In the genomic region with DNA sequence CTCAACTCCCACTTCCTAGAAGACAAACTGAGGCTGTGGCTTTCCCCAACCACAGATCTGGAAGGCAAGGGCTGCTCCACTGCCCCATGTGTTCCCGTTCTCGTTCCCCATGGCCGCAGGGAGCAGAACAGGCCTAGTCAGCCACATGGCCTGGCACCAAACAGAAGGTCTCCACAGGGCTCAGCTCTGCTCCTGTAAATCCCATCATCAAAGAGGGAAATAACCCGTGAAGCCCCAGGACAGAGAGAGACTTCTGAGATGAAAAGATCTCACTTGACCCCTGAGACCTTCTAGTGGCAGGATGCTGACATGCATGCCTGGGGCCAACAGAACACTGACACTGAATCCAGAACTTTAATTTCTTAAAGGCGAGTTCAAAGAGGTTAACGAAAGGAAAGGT, we compare ENCODE assay signal across 22 cellular contexts.
DNase-seq lines count a peak whose midpoint lies in the region; ATAC-seq, FAIRE-seq and TF ChIP-seq lines count a peak whose summit lies in the region.
"Had no signal": no experiment of that assay in that cellular context is flagged by ENCODE, and none has a peak within 500 bp of the region (broad histone marks: within the 10 kb centered on the region; RNA-seq: fewer than 3 reads in every experiment).

No MANE protein-coding gene starts in this region.

- POLR2A ChIA-PET in activated naive CD8-positive, alpha-beta T cell treated with anti-CD3 and anti-CD28 coated beads, Interleukin-2, amount 10 ng/mL, durations not matched to agents 7 days and 5 days (lab: Charles Lee), result interaction anchor here (1.1 to 5.5 kb wide), 5 partner anchors 10 to 65 kb away, joined by 3 to 28 read pairs (median 6); no protein-coding TSS in a partner anchor

- peaks cover 93% of the 10 kb centered on the region for H3K4me1 Mint-ChIP-seq in activated CD4-positive, alpha-beta T cell treated with anti-CD3 and anti-CD28 coated beads, Interleukin-2, amount 10 ng/mL, durations not matched to agents 24 days and 14 days
- H3K4me1 Mint-ChIP-seq in activated naive CD8-positive, alpha-beta T cell treated with anti-CD3 and anti-CD28 coated beads, Interleukin-2, amount 10 ng/mL, durations not matched to agents 7 days and 5 days, result peaks cover 93% of the 10 kb centered on the region
- peaks cover 43% of the 10 kb centered on the region for H3K4me1 Mint-ChIP-seq in nephron progenitor cell
- H3K4me1 Mint-ChIP-seq: activated B cell treated with CpG ODN at 0.5 μM for 24 hours, naive B cell had no signal

- in situ Hi-C loops in G401 (cut with HindIII; ENCODE audit: low sequenced_read_pairs), result no loop called here

- no peaks in the 10 kb centered on the region for H3K27me3 Mint-ChIP-seq in activated CD4-positive, alpha-beta T cell treated with anti-CD3 and anti-CD28 coated beads, Interleukin-2, amount 10 ng/mL, durations not matched to agents 24 days and 14 days
- no peaks in the 10 kb centered on the region for H3K27me3 Mint-ChIP-seq in activated naive CD8-positive, alpha-beta T cell treated with anti-CD3 and anti-CD28 coated beads, Interleukin-2, amount 10 ng/mL, durations not matched to agents 7 days and 5 days
- H3K27me3 Mint-ChIP-seq in nephron progenitor cell (ENCODE audit: low read depth, poor library complexity), result peaks cover 8% of the 10 kb centered on the region

- H3K9me3 Mint-ChIP-seq in activated CD4-positive, alpha-beta T cell treated with anti-CD3 and anti-CD28 coated beads, Interleukin-2, amount 10 ng/mL, durations not matched to agents 24 days and 14 days, result no peaks in the 10 kb centered on the region
- H3K9me3 Mint-ChIP-seq in activated naive CD8-positive, alpha-beta T cell treated with anti-CD3 and anti-CD28 coated beads, Interleukin-2, amount 10 ng/mL, durations not matched to agents 7 days and 5 days, result no peaks in the 10 kb centered on the region
- no peaks in the 10 kb centered on the region for H3K9me3 Mint-ChIP-seq in nephron progenitor cell
- H3K9me3 Mint-ChIP-seq: activated B cell treated with CpG ODN at 0.5 μM for 24 hours had no signal

- peaks cover 42% of the 10 kb centered on the region for H3K36me3 Mint-ChIP-seq in activated CD4-positive, alpha-beta T cell treated with anti-CD3 and anti-CD28 coated beads, Interleukin-2, amount 10 ng/mL, durations not matched to agents 24 days and 14 days (ENCODE audit: low read depth)
- peaks cover 36% of the 10 kb centered on the region for H3K36me3 Mint-ChIP-seq in activated naive CD8-positive, alpha-beta T cell treated with anti-CD3 and anti-CD28 coated beads, Interleukin-2, amount 10 ng/mL, durations not matched to agents 7 days and 5 days
- no peaks in the 10 kb centered on the region for H3K36me3 Mint-ChIP-seq in nephron progenitor cell (ENCODE audit: low read depth)
- H3K36me3 Mint-ChIP-seq: naive B cell had no signal

- peak overlapping the region; percentile 75 for H3K4me3 Mint-ChIP-seq in activated CD4-positive, alpha-beta T cell treated with anti-CD3 and anti-CD28 coated beads, Interleukin-2, amount 10 ng/mL, durations not matched to agents 24 days and 14 days
- H3K4me3 Mint-ChIP-seq in activated naive CD8-positive, alpha-beta T cell treated with anti-CD3 and anti-CD28 coated beads, Interleukin-2, amount 10 ng/mL, durations not matched to agents 7 days and 5 days, result peak overlapping the region; percentile 57
- no peak overlapping the region for H3K4me3 Mint-ChIP-seq in nephron progenitor cell
- H3K4me3 Mint-ChIP-seq: activated B cell treated with CpG ODN at 0.5 μM for 24 hours, HFFc6, naive B cell had no signal

- TF ChIP-seq CTCF in nephron progenitor cell (IDR thresholded peaks at IDR 0.05), result no peak
- TF ChIP-seq CTCF in omental fat pad (IDR thresholded peaks at IDR 0.05), result no peak

- ATAC-seq in activated naive CD8-positive, alpha-beta T cell treated with anti-CD3 and anti-CD28 coated beads, Interleukin-2, amount 10 ng/mL, durations not matched to agents 7 days and 5 days (ENCODE audit: low read depth), result no peak
- ATAC-seq in omental fat pad (ENCODE audit: low FRiP score) (no peak), GM21786 (IDR thresholded peaks at IDR 0.05; ENCODE audit: unreplicated experiment) (no peak)
- ATAC-seq: psoas muscle had no signal

- no peak for DNase-seq in activated CD4-positive, alpha-beta T cell treated with anti-CD3 and anti-CD28 coated beads, Interleukin-2, amount 10 ng/mL, durations not matched to agents 24 days and 14 days
- no peak for DNase-seq in activated CD4-positive, alpha-beta T cell treated with anti-CD3 and anti-CD28 coated beads for 48 hours
- DNase-seq in G401 (ENCODE audit: low spot score) (peak; percentile 69), nephron progenitor cell (no peak), omental fat pad (ENCODE audit: low spot score) (no peak), frontal cortex (ENCODE audit: low spot score in 2 of 2) (no peak)
- no peak for DNase-seq in activated naive CD8-positive, alpha-beta T cell treated with anti-CD3 and anti-CD28 coated beads, Interleukin-2, amount 10 ng/mL, durations not matched to agents 7 days and 5 days
- DNase-seq: activated B cell treated with CpG ODN at 0.5 μM for 24 hours; activated CD8-positive, alpha-beta memory T cell treated with anti-CD3 and anti-CD28 coated beads, Interleukin-2, amount 50 U/mL, for 48 hours; central memory CD4-positive, alpha-beta T cell; HFFc6; KBM-7; MV-4-11; naive B cell; NCI-H2029 treated with DMSO at 0.1 percent for 48 hours; NCI-H446 treated with DMSO at 0.1 percent for 48 hours; psoas muscle; SW 1271; transverse colon had no signal

- intact Hi-C loops in activated CD4-positive, alpha-beta T cell treated with anti-CD3 and anti-CD28 coated beads, Interleukin-2, amount 10 ng/mL, durations not matched to agents 24 days and 14 days (cut with micrococcal nuclease), result no loop called here

- H3K27ac Mint-ChIP-seq in activated CD4-positive, alpha-beta T cell treated with anti-CD3 and anti-CD28 coated beads, Interleukin-2, amount 10 ng/mL, durations not matched to agents 24 days and 14 days, result peak overlapping the region; percentile 91
- peak overlapping the region; percentile 82 for H3K27ac Mint-ChIP-seq in activated naive CD8-positive, alpha-beta T cell treated with anti-CD3 and anti-CD28 coated beads, Interleukin-2, amount 10 ng/mL, durations not matched to agents 7 days and 5 days
- peak overlapping the region; percentile 87 for H3K27ac Mint-ChIP-seq in nephron progenitor cell
- H3K27ac Mint-ChIP-seq: activated B cell treated with CpG ODN at 0.5 μM for 24 hours, HFFc6 had no signal

- FAIRE-seq in frontal cortex (lab: Jason Lieb, UNC), result no peak
- FAIRE-seq: A204.1, islet of Langerhans had no signal
